1 cellular context compared by ENCODE assay signal in the genomic region with DNA sequence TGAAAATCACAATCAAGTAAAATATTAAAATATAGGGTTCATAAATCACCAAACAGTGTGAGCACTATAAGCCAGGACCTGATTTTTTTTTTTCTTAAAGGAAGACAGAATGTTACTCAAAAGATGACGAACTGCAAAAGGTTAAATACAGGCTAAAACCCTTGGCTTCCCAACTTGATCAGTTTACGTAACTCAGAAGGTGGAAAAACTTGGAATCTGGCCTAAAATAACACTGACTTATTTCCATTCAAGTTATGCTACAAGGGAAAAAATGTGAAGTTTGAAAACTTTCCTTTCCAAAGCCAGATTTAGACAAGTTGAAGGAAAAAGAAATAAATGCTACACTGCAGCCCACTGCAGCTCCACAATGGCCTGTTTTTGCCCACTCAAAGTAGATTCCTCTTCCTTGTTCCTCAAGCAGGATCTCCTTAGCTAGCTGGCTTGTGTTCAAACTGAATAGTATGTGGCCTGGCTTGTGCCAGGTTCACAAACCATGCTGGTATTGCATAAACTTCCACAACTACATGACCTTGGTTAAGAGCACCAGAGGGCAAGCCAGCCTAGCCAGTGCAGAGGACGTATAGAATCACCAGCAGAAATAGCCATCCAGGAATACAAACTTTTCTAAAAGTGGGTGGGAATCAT.
TF ChIP-seq lines count a peak whose summit lies in the region.

No MANE protein-coding gene starts in this region.

TF ChIP-seq in HepG2, 621 proteins besides CTCF, POLR2A, EP300 and RAD21 (continued from another document):
- TF ChIP-seq, protein P1, sequence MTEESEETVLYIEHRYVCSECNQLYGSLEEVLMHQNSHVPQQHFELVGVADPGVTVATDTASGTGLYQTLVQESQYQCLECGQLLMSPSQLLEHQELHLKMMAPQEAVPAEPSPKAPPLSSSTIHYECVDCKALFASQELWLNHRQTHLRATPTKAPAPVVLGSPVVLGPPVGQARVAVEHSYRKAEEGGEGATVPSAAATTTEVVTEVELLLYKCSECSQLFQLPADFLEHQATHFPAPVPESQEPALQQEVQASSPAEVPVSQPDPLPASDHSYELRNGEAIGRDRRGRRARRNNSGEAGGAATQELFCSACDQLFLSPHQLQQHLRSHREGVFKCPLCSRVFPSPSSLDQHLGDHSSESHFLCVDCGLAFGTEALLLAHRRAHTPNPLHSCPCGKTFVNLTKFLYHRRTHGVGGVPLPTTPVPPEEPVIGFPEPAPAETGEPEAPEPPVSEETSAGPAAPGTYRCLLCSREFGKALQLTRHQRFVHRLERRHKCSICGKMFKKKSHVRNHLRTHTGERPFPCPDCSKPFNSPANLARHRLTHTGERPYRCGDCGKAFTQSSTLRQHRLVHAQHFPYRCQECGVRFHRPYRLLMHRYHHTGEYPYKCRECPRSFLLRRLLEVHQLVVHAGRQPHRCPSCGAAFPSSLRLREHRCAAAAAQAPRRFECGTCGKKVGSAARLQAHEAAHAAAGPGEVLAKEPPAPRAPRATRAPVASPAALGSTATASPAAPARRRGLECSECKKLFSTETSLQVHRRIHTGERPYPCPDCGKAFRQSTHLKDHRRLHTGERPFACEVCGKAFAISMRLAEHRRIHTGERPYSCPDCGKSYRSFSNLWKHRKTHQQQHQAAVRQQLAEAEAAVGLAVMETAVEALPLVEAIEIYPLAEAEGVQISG (CRISPR knock-in tag; IDR thresholded peaks at IDR 0.05) = 0 out of 2 replicates have a peak, but pooled peaks have one; percentile 32
- TF ChIP-seq ZBTB43 (CRISPR knock-in tag; conservative IDR thresholded peaks at IDR 0.05) (0 out of 2 replicates have a peak, but pooled peaks have one; percentile 63), FOXK1 (CRISPR knock-in tag; IDR thresholded peaks at IDR 0.05; ENCODE audit: borderline replicate concordance, low read depth) (peak; percentile 56; the same call in 1 of the 2 replicates), TBX3 (IDR thresholded peaks at IDR 0.05; ENCODE audit: borderline replicate concordance) (no peak), GATAD1 (CRISPR knock-in tag; IDR thresholded peaks at IDR 0.05) (peak; percentile 37; the same call in 1 of the 2 replicates), ZNF670 (CRISPR knock-in tag; IDR thresholded peaks at IDR 0.05; ENCODE audit: borderline replicate concordance) (peak; percentile 56; the same call in 1 of the 2 replicates)
